ENCODE assay signal across 8 cellular contexts in the genomic region with DNA sequence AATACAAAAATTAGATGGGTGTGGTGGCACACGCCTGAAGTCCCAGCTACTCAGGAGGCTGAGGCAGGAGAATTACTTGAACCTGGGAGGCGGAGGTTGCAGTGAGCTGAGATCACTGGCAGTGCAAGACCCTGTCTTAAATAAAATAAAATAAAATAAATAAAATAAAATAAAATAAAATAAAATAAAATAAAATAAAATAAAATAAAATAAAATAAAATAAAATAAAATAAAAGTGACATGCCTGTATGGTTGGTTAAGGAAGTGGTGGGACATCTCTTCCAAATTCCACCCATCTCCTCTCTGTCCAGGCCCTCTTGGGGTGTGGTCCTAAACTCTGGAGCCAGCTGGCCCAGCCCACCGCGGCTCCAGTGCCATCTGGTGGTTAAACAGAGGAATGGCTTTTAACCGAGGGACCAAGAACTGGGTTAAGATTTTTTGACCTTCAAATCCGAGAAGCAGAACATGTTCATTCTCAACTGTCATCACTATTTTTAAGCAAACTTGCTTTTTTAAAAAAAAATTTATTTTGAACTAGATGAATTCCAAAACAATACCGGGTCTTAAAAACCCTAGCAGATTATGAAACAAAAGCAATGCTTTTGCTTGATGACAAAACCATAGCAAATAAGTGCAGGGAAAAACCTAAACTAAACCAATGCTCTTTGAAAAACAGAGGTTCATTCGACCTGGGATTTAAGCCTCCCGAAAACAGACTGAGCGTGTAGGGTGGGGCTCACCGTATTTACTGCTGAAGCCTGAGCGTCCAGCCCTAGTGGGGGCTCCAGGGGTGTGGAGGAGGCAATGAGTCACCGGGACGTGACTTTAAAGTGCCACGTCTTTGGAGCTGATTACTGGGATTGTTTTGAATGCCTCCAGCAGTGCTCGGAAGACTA.
DNase-seq lines count a peak whose midpoint lies in the region; ATAC-seq and TF ChIP-seq lines count a peak whose summit lies in the region.

No MANE protein-coding gene starts in this region.

- H3K4me3 ChIP-seq in rectal smooth muscle tissue (ENCODE audit: low read length): peak overlapping the region; percentile 5

- peaks cover 14% of the 10 kb centered on the region for H3K4me1 ChIP-seq in foreskin keratinocyte
- peaks cover 5% of the 10 kb centered on the region for H3K4me1 ChIP-seq in rectal smooth muscle tissue (ENCODE audit: control insufficient read depth, insufficient read depth, low read length)

- H3K27ac ChIP-seq in foreskin keratinocyte: no peak overlapping the region
- H3K27ac ChIP-seq in rectal smooth muscle tissue (ENCODE audit: low read depth, low read length): no peak overlapping the region

- no peaks in the 10 kb centered on the region for H3K36me3 ChIP-seq in rectal smooth muscle tissue (ENCODE audit: control insufficient read depth, insufficient read depth, low read length)

- peak; percentile 57 for ATAC-seq in HG02588 (IDR thresholded peaks at IDR 0.05; ENCODE audit: unreplicated experiment)
- ATAC-seq in foreskin keratinocyte: peak; percentile 47
- ATAC-seq in HG02763 (IDR thresholded peaks at IDR 0.05; ENCODE audit: unreplicated experiment): no peak

- H3K9ac ChIP-seq in rectal smooth muscle tissue (ENCODE audit: low read length): no peak overlapping the region

- no peaks in the 10 kb centered on the region for H3K27me3 ChIP-seq in foreskin keratinocyte
- H3K27me3 ChIP-seq in rectal smooth muscle tissue (ENCODE audit: control insufficient read depth, insufficient read depth, low read length): no peaks in the 10 kb centered on the region

- TF ChIP-seq CTCF in foreskin keratinocyte (conservative IDR thresholded peaks at IDR 0.05): peak; percentile 91

- DNase-seq in NCI-H2029 treated with DMSO at 0.1 percent for 48 hours (lab: John Stamatoyannopoulos, UW) (peak; percentile 33), NCI-H2029 (lab: John Stamatoyannopoulos, UW) (no peak), NCI-H748 treated with DMSO at 0.1 percent for 48 hours (lab: John Stamatoyannopoulos, UW) (peak; percentile 39), foreskin keratinocyte (peak in 1 of 2 donors; percentile 30)
- DNase-seq in activated T-cell treated with anti-CD3 and anti-CD28 coated beads, Interleukin-2, amount 50 U/mL, for 1 hour: peak; percentile 31
